8 cellular contexts compared by ENCODE assay signal in genomic region chr1:111030590-111030989, GRCh38.
A peak's percentile ranks its signal among the peaks of the same experiment; 100 is the strongest.
DNase-seq lines count a peak whose midpoint lies in the region; ATAC-seq and TF ChIP-seq lines count a peak whose summit lies in the region.

No MANE protein-coding gene starts in this region.

- POLR2A ChIA-PET in GM10248 (lab: Yijun Ruan, JAX) (no interaction called here), MCF 10A (lab: Yijun Ruan, JAX) (interaction anchor here (1.2 kb wide), 1 partner anchor 108 kb away, joined by 6 read pairs; no protein-coding TSS in a partner anchor)

- peaks cover 24% of the 10 kb centered on the region for H3K27me3 Mint-ChIP-seq in MCF 10A (ENCODE audit: insufficient read depth, unreplicated experiment)
- H3K27me3 Mint-ChIP-seq in stimulated activated memory B cell treated with anti-CD40 and anti-IgM and Interleukin-4, amounts not matched to agents 10 μg/mL and 1 μg/mL and 100 μg/mL, for 72 hours = no peaks in the 10 kb centered on the region

- CTCF ChIA-PET in GM10248 (lab: Yijun Ruan, JAX) = interaction anchor here (0.6 to 2.9 kb wide), 61 partner anchors 10 to 743 kb away, joined by 3 to 30 read pairs (median 5); partner anchors contain the start of gene LRIF1
- CTCF ChIA-PET in MCF 10A (lab: Yijun Ruan, JAX) = interaction anchor here (0.6 to 2.7 kb wide), 57 partner anchors 9 to 489 kb away, joined by 3 to 25 read pairs (median 4); partner anchors contain the start of genes CEPT1 and DRAM2

- intact Hi-C loops in MCF 10A (cut with micrococcal nuclease) = loop anchor here (1.0 to 2.0 kb wide), 2 partner anchors 192 to 370 kb away; no protein-coding TSS in a partner anchor
- intact Hi-C loops in lower lobe of right lung (cut with DNase I) = no loop called here

- peak; percentile 49 for DNase-seq in A172 (ENCODE audit: low spot score)
- peak; percentile 50 for DNase-seq in GM10248 (ENCODE audit: extremely low spot score)
- DNase-seq in NCI-H1092 (lab: John Stamatoyannopoulos, UW) = peak; percentile 29
- DNase-seq in T-helper 1 cell = peak in 4 of 5 donors; percentile 14 to 66 (median 44)
- DNase-seq in MCF 10A (ENCODE audit: unreplicated experiment) = peak; percentile 78
- no peak for DNase-seq in lower lobe of right lung
- DNase-seq in NCI-H1048 (lab: John Stamatoyannopoulos, UW) = no peak

- peaks cover 5% of the 10 kb centered on the region for H3K4me1 Mint-ChIP-seq in MCF 10A (ENCODE audit: insufficient read depth, unreplicated experiment)
- H3K4me1 Mint-ChIP-seq in stimulated activated memory B cell treated with anti-CD40 and anti-IgM and Interleukin-4, amounts not matched to agents 10 μg/mL and 1 μg/mL and 100 μg/mL, for 72 hours = peaks cover 14% of the 10 kb centered on the region

- peaks cover 12% of the 10 kb centered on the region for H3K9me3 Mint-ChIP-seq in MCF 10A (ENCODE audit: unreplicated experiment)
- H3K9me3 Mint-ChIP-seq in stimulated activated memory B cell treated with anti-CD40 and anti-IgM and Interleukin-4, amounts not matched to agents 10 μg/mL and 1 μg/mL and 100 μg/mL, for 72 hours = no peaks in the 10 kb centered on the region

- no peaks in the 10 kb centered on the region for H3K36me3 Mint-ChIP-seq in MCF 10A (ENCODE audit: insufficient read depth, unreplicated experiment)
- H3K36me3 Mint-ChIP-seq in stimulated activated memory B cell treated with anti-CD40 and anti-IgM and Interleukin-4, amounts not matched to agents 10 μg/mL and 1 μg/mL and 100 μg/mL, for 72 hours = no peaks in the 10 kb centered on the region

- H3K9me3 ChIP-seq in lower lobe of right lung = no peaks in the 10 kb centered on the region

- H3K27ac Mint-ChIP-seq in MCF 10A (ENCODE audit: low read depth, unreplicated experiment) = no peak overlapping the region
- peak overlapping the region; percentile 15 for H3K27ac Mint-ChIP-seq in stimulated activated memory B cell treated with anti-CD40 and anti-IgM and Interleukin-4, amounts not matched to agents 10 μg/mL and 1 μg/mL and 100 μg/mL, for 72 hours

- H3K4me3 Mint-ChIP-seq in MCF 10A (ENCODE audit: unreplicated experiment) = no peak overlapping the region
- H3K4me3 Mint-ChIP-seq in stimulated activated memory B cell treated with anti-CD40 and anti-IgM and Interleukin-4, amounts not matched to agents 10 μg/mL and 1 μg/mL and 100 μg/mL, for 72 hours = no peak overlapping the region

- H3K4me3 ChIP-seq in lower lobe of right lung = no peak overlapping the region

- peak; percentile 87 for TF ChIP-seq CTCF in GM10248 (IDR thresholded peaks at IDR 0.05; ENCODE audit: control extremely low read depth, extremely low read depth, low read depth, missing control alignments)
- peak; percentile 80 for TF ChIP-seq CTCF in MCF 10A (IDR thresholded peaks at IDR 0.05; ENCODE audit: unreplicated experiment)
- peak; percentile 80 for TF ChIP-seq CTCF in lower lobe of right lung (IDR thresholded peaks at IDR 0.05)

- no peaks in the 10 kb centered on the region for H3K27me3 ChIP-seq in lower lobe of right lung (ENCODE audit: low read depth)

- no TSS peak for BruUV-seq in MCF 10A (replicated peaks; lab: Mats Ljungman, UMichigan)

- H3K36me3 ChIP-seq in lower lobe of right lung = no peaks in the 10 kb centered on the region

- H3K4me1 ChIP-seq in lower lobe of right lung = no peaks in the 10 kb centered on the region

- peak; percentile 65 to 67 for ATAC-seq in lower lobe of right lung
- ATAC-seq in stimulated activated memory B cell treated with anti-CD40 and anti-IgM and Interleukin-4, amounts not matched to agents 10 μg/mL and 1 μg/mL and 100 μg/mL, for 72 hours = peak; percentile 63

- no peak overlapping the region for H3K27ac ChIP-seq in lower lobe of right lung

Comparison
In these comparisons a context has a peak if more than half of its experiments do, and no peak if none do; other contexts are left out.
1. DNase-seq: peak in A172 (single experiment), GM10248 (single experiment), NCI-H1092 (single experiment), T-helper 1 cell (4 of 5) and MCF 10A (single experiment); none in lower lobe of right lung (single experiment) and NCI-H1048 (single experiment).
2. Peak in every context shown above with its lines, with median percentiles within 50 percentile points of each other: CTCF ChIP-seq.